ENCODE assay signal across 31 cellular contexts in the genomic region with DNA sequence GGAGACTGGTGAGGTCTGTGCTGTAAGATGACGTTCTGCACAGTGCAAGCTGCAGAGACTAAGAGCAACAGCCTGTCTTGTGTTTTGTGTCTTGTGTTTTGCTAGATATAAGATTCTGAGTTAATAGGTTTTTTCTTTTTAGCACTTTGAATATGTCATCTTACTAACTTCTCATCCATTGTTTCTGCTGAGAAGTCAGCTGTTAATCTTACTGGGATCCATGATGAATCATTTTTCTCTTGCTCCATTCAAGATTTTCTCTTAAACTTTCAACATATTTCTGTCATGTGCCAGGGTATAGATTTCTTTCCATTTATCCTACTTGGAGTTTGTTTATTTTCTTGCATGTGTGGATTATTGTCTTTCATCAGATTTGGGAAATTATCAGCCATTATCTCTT.
DNase-seq lines count a peak whose midpoint lies in the region; ATAC-seq and TF ChIP-seq lines count a peak whose summit lies in the region.
"Had no signal": no experiment of that assay in that cellular context is flagged by ENCODE, and none has a peak within 500 bp of the region (broad histone marks: within the 10 kb centered on the region; RNA-seq: fewer than 3 reads in every experiment).

No MANE protein-coding gene starts in this region.

- H3K4me2 ChIP-seq in MM.1S (ENCODE audit: low read depth, low read length) = no peak overlapping the region

- no peaks in the 10 kb centered on the region for H3K9me2 ChIP-seq in MM.1S (replicated peaks; ENCODE audit: insufficient read depth, low read length)

- peaks cover 99% of the 10 kb centered on the region for H3K79me2 ChIP-seq in MM.1S (ENCODE audit: low read length)

- H2AFZ ChIP-seq in MM.1S (ENCODE audit: low read length) = no peak overlapping the region

- no peak for TF ChIP-seq CTCF in MM.1S (IDR thresholded peaks at IDR 0.05; ENCODE audit: low read length)

- peaks cover 27% of the 10 kb centered on the region for H3K9me3 Mint-ChIP-seq in activated naive CD4-positive, alpha-beta T cell treated with anti-CD3 and anti-CD28 coated beads, Interleukin-2, amount 10 ng/mL, durations not matched to agents 7 days and 5 days
- peaks cover 2% of the 10 kb centered on the region for H3K9me3 Mint-ChIP-seq in stimulated activated effector memory CD8-positive, alpha-beta T cell treated with anti-CD3 and anti-CD28 coated beads, Interleukin-12 subunit alpha, Interleukin-12 subunit beta, amount 100 ng/mL, for 72 hours

- H3K36me3 ChIP-seq in MM.1S (replicated peaks; ENCODE audit: insufficient read depth, low read length) (peaks cover 31% of the 10 kb centered on the region), adipocyte (ENCODE audit: control insufficient read depth, insufficient read depth, low read length, severe bottlenecking) (peaks cover 57% of the 10 kb centered on the region)
- H3K36me3 ChIP-seq: prostate gland, thyroid gland, vagina, WERI-Rb-1 had no signal

- no peak overlapping the region for H3K4me3 Mint-ChIP-seq in activated naive CD4-positive, alpha-beta T cell treated with anti-CD3 and anti-CD28 coated beads, Interleukin-2, amount 10 ng/mL, durations not matched to agents 7 days and 5 days
- H3K4me3 Mint-ChIP-seq in stimulated activated effector memory CD8-positive, alpha-beta T cell treated with anti-CD3 and anti-CD28 coated beads, Interleukin-12 subunit alpha, Interleukin-12 subunit beta, amount 100 ng/mL, for 72 hours = no peak overlapping the region
- H3K4me3 Mint-ChIP-seq: activated CD8-positive, alpha-beta memory T cell treated with anti-CD3 and anti-CD28 coated beads, Interleukin-2, amount 10 ng/mL, durations not matched to agents 7 days and 5 days; activated T-helper 1 cell treated with anti-CD3 and anti-CD28 coated beads, Interleukin-12 subunit alpha, Interleukin-12 subunit beta, Interleukin-2, Interleukin-4 antibody, amounts not matched to agents 30 ng/mL and 10 ng/mL and 1 ng/mL, durations not matched to agents 14 hours and 24 hours and 36 hours; B cell; dendritic cell treated with granulocyte-macrophage colony-stimulating factor and Interleukin-4, amounts not matched to agents 40 ng/mL and 50 ng/mL, for 4 days had no signal

- H3K4me3 ChIP-seq in MM.1S (ENCODE audit: low read length) (no peak overlapping the region), adipocyte (ENCODE audit: low read length) (peak overlapping the region; percentile 4)
- H3K4me3 ChIP-seq: heart left ventricle, prostate gland, sigmoid colon, thyroid gland, vagina had no signal

- H3K9ac ChIP-seq in MM.1S (ENCODE audit: low read length) (no peak overlapping the region), adipocyte (ENCODE audit: low read length) (no peak overlapping the region)

- no peaks in the 10 kb centered on the region for H3K27me3 Mint-ChIP-seq in activated naive CD4-positive, alpha-beta T cell treated with anti-CD3 and anti-CD28 coated beads, Interleukin-2, amount 10 ng/mL, durations not matched to agents 7 days and 5 days
- H3K27me3 Mint-ChIP-seq: activated CD8-positive, alpha-beta memory T cell treated with anti-CD3 and anti-CD28 coated beads, Interleukin-2, amount 10 ng/mL, durations not matched to agents 7 days and 5 days; B cell; dendritic cell treated with granulocyte-macrophage colony-stimulating factor and Interleukin-4, amounts not matched to agents 40 ng/mL and 50 ng/mL, for 4 days had no signal

- peak overlapping the region; percentile 5 for H3K27ac Mint-ChIP-seq in activated naive CD4-positive, alpha-beta T cell treated with anti-CD3 and anti-CD28 coated beads, Interleukin-2, amount 10 ng/mL, durations not matched to agents 7 days and 5 days
- H3K27ac Mint-ChIP-seq in stimulated activated effector memory CD8-positive, alpha-beta T cell treated with anti-CD3 and anti-CD28 coated beads, Interleukin-12 subunit alpha, Interleukin-12 subunit beta, amount 100 ng/mL, for 72 hours = peak overlapping the region; percentile 71
- H3K27ac Mint-ChIP-seq: activated CD8-positive, alpha-beta memory T cell treated with anti-CD3 and anti-CD28 coated beads, Interleukin-2, amount 10 ng/mL, durations not matched to agents 7 days and 5 days; activated T-helper 1 cell treated with anti-CD3 and anti-CD28 coated beads, Interleukin-12 subunit alpha, Interleukin-12 subunit beta, Interleukin-2, Interleukin-4 antibody, amounts not matched to agents 30 ng/mL and 10 ng/mL and 1 ng/mL, durations not matched to agents 14 hours and 24 hours and 36 hours; B cell; dendritic cell treated with granulocyte-macrophage colony-stimulating factor and Interleukin-4, amounts not matched to agents 40 ng/mL and 50 ng/mL, for 4 days had no signal

- H3K27ac ChIP-seq in MM.1S (ENCODE audit: low read length) (peak overlapping the region; percentile 41; the same call in 1 of the 2 replicates), caudate nucleus (ENCODE audit: low read depth, low read length) (no peak overlapping the region)
- H3K27ac ChIP-seq: heart left ventricle, HL-60, prostate gland, sigmoid colon, thyroid gland, vagina, WERI-Rb-1 had no signal

- ATAC-seq in stimulated activated effector memory CD8-positive, alpha-beta T cell treated with anti-CD3 and anti-CD28 coated beads, Interleukin-12 subunit alpha, Interleukin-12 subunit beta, amount 100 ng/mL, for 72 hours = no peak
- no peak for ATAC-seq in GM21723 (IDR thresholded peaks at IDR 0.05; ENCODE audit: unreplicated experiment)
- ATAC-seq: activated CD8-positive, alpha-beta memory T cell treated with anti-CD3 and anti-CD28 coated beads, Interleukin-2, amount 10 ng/mL, durations not matched to agents 7 days and 5 days; heart left ventricle had no signal

- H3K27me3 ChIP-seq in MM.1S (replicated peaks; ENCODE audit: insufficient read depth, low read length) (no peaks in the 10 kb centered on the region), adipocyte (replicated peaks; ENCODE audit: control insufficient read depth, insufficient read depth, low read length) (no peaks in the 10 kb centered on the region)
- H3K27me3 ChIP-seq: heart left ventricle, sigmoid colon, thyroid gland, vagina had no signal

- H3K9me3 ChIP-seq in MM.1S (replicated peaks; ENCODE audit: insufficient read depth, low read length) (no peaks in the 10 kb centered on the region), adipocyte (ENCODE audit: control insufficient read depth, low read length) (peaks cover 26% of the 10 kb centered on the region)
- H3K9me3 ChIP-seq: prostate gland, thyroid gland, vagina had no signal

- peaks cover 15% of the 10 kb centered on the region; the same call in 1 of the 2 replicates for H4K20me1 ChIP-seq in MM.1S (ENCODE audit: insufficient read depth, low read length)

- H3F3A ChIP-seq in MM.1S (ENCODE audit: insufficient read depth, low read length) = peaks cover 41% of the 10 kb centered on the region

- CTCF ChIA-PET in activated naive CD4-positive, alpha-beta T cell treated with anti-CD3 and anti-CD28 coated beads, Interleukin-2, amount 10 ng/mL, durations not matched to agents 7 days and 5 days (lab: Charles Lee) = no interaction called here

- peaks cover 9% of the 10 kb centered on the region for H3K4me1 Mint-ChIP-seq in activated naive CD4-positive, alpha-beta T cell treated with anti-CD3 and anti-CD28 coated beads, Interleukin-2, amount 10 ng/mL, durations not matched to agents 7 days and 5 days
- peaks cover 83% of the 10 kb centered on the region for H3K4me1 Mint-ChIP-seq in stimulated activated effector memory CD8-positive, alpha-beta T cell treated with anti-CD3 and anti-CD28 coated beads, Interleukin-12 subunit alpha, Interleukin-12 subunit beta, amount 100 ng/mL, for 72 hours
- H3K4me1 Mint-ChIP-seq: B cell had no signal

- no peak for DNase-seq in activated naive CD4-positive, alpha-beta T cell treated with anti-CD3 and anti-CD28 coated beads, Interleukin-2, amount 10 ng/mL, durations not matched to agents 7 days and 5 days
- DNase-seq in activated naive CD4-positive, alpha-beta T cell treated with Interleukin-2 at 50 U/mL for 16 hours = no peak
- DNase-seq in MM.1S (no peak), adipocyte (ENCODE audit: low read depth) (no peak), caudate nucleus (lab: John Stamatoyannopoulos, UW) (no peak), DMS79 (lab: John Stamatoyannopoulos, UW) (no peak)
- DNase-seq in stimulated activated effector memory CD8-positive, alpha-beta T cell treated with anti-CD3 and anti-CD28 coated beads, Interleukin-12 subunit alpha, Interleukin-12 subunit beta, amount 100 ng/mL, for 72 hours (ENCODE audit: low spot score in 2 of 2) = no peak
- DNase-seq: activated CD4-positive, alpha-beta T cell treated with anti-CD3 and anti-CD28 coated beads for 48 hours; activated CD8-positive, alpha-beta memory T cell treated with anti-CD3 and anti-CD28 coated beads, Interleukin-2, amount 10 ng/mL, durations not matched to agents 7 days and 5 days; central memory CD4-positive, alpha-beta T cell; DMS153; foreskin melanocyte; heart left ventricle; Kasumi-1; NCI-H146; NCI-H446; NCI-H82; SHP77 treated with DMSO at 0.1 percent for 48 hours; sigmoid colon; stimulated activated CD4-positive, alpha-beta T cell treated with anti-CD3 and anti-CD28 coated beads, Interleukin-12 subunit alpha, Interleukin-12 subunit beta, amount 100 ng/mL, for 4 hours; stimulated activated CD4-positive, alpha-beta T cell treated with anti-CD3 and anti-CD28 coated beads, Interleukin-2, amount 100 ng/mL, for 48 hours; T-helper 9 cell; thyroid gland; WERI-Rb-1 had no signal

- H3K4me1 ChIP-seq in MM.1S (ENCODE audit: low read length) (peaks cover 33% of the 10 kb centered on the region), adipocyte (ENCODE audit: control insufficient read depth, insufficient read depth, low read length) (no peaks in the 10 kb centered on the region)
- H3K4me1 ChIP-seq: prostate gland, sigmoid colon, thyroid gland, vagina had no signal

- H3K36me3 Mint-ChIP-seq in activated naive CD4-positive, alpha-beta T cell treated with anti-CD3 and anti-CD28 coated beads, Interleukin-2, amount 10 ng/mL, durations not matched to agents 7 days and 5 days = peaks cover 99% of the 10 kb centered on the region
- H3K36me3 Mint-ChIP-seq in stimulated activated effector memory CD8-positive, alpha-beta T cell treated with anti-CD3 and anti-CD28 coated beads, Interleukin-12 subunit alpha, Interleukin-12 subunit beta, amount 100 ng/mL, for 72 hours = no peaks in the 10 kb centered on the region
